In the genomic region with DNA sequence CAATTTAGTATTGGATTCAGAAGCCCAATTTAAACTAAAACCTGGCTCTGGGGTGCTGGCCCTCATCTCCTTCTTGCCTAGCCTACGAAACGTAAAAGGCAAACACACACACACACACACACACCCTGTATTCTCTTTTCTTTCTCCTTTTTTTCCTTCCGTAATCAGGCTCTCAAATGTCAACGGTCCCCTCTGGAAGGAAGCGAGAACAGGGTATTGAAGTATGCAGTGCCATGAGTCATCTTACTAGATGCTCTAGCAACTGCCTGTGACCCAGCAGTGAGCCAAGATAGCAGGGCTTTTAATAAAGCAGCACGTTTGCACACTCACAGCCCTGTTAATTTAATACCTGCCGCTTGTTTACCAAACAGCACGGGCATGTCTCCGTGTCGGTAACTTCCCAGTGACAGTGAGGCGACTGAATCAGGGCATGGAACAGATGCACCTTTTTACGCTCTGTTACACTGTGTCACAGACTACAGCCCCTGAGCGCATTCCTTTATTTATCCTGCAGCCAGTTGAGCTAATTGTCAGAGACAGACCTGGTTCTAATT, we compare ENCODE assay signal across 8 cellular contexts.
DNase-seq lines count a peak whose midpoint lies in the region; ATAC-seq and TF ChIP-seq lines count a peak whose summit lies in the region.

No MANE protein-coding gene starts in this region.

- no peak overlapping the region for H3K27ac ChIP-seq in lower lobe of right lung

- peak overlapping the region; percentile 47 to 75 (median 59) for H3K4me3 Mint-ChIP-seq in brain
- H3K4me3 Mint-ChIP-seq in activated CD4-positive, alpha-beta memory T cell treated with anti-CD3 and anti-CD28 coated beads for 36 hours, result no peak overlapping the region

- POLR2A ChIA-PET in activated CD4-positive, alpha-beta memory T cell treated with anti-CD3 and anti-CD28 coated beads for 36 hours (lab: Charles Lee), result no interaction called here

- CTCF ChIA-PET in activated CD4-positive, alpha-beta memory T cell treated with anti-CD3 and anti-CD28 coated beads for 36 hours (lab: Charles Lee), result no interaction called here

- no peaks in the 10 kb centered on the region for H3K36me3 Mint-ChIP-seq in brain
- no peaks in the 10 kb centered on the region for H3K36me3 Mint-ChIP-seq in activated CD4-positive, alpha-beta memory T cell treated with anti-CD3 and anti-CD28 coated beads for 36 hours

- peak; percentile 58 to 91 for ATAC-seq in lower lobe of right lung
- ATAC-seq in HG02870 (IDR thresholded peaks at IDR 0.05; ENCODE audit: unreplicated experiment), result no peak

- intact Hi-C loops in lower lobe of right lung (cut with DNase I), result no loop called here
- intact Hi-C loops in activated CD4-positive, alpha-beta memory T cell treated with anti-CD3 and anti-CD28 coated beads for 36 hours (cut with micrococcal nuclease), result no loop called here

- H3K27ac Mint-ChIP-seq in brain, result peak overlapping the region in 4 of 5 experiments; percentile 53 to 83 (median 76)
- no peak overlapping the region for H3K27ac Mint-ChIP-seq in activated CD4-positive, alpha-beta memory T cell treated with anti-CD3 and anti-CD28 coated beads for 36 hours

- no peaks in the 10 kb centered on the region for H3K27me3 ChIP-seq in lower lobe of right lung (ENCODE audit: low read depth)

- peaks cover 21% of the 10 kb centered on the region for H3K4me1 ChIP-seq in lower lobe of right lung

- no peaks in the 10 kb centered on the region for H3K36me3 ChIP-seq in lower lobe of right lung

- no peak overlapping the region for H3K4me3 ChIP-seq in lower lobe of right lung

- H3K9me3 Mint-ChIP-seq in brain, result no peaks in the 10 kb centered on the region
- peaks cover 6% of the 10 kb centered on the region for H3K9me3 Mint-ChIP-seq in activated CD4-positive, alpha-beta memory T cell treated with anti-CD3 and anti-CD28 coated beads for 36 hours

- H3K27me3 Mint-ChIP-seq in brain, result peaks cover 19% of the 10 kb centered on the region
- H3K27me3 Mint-ChIP-seq in activated CD4-positive, alpha-beta memory T cell treated with anti-CD3 and anti-CD28 coated beads for 36 hours, result no peaks in the 10 kb centered on the region

- peak; percentile 53 for DNase-seq in AG09319 (ENCODE audit: extremely low read depth, low read depth)
- DNase-seq in MV-4-11 (lab: John Stamatoyannopoulos, UW), result peak; percentile 80
- DNase-seq in lower lobe of right lung, result no peak
- DNase-seq in stimulated activated CD4-positive, alpha-beta T cell treated with anti-CD3 and anti-CD28 coated beads, Interleukin-2, amount 100 ng/mL, for 24 hours, result no peak
- no peak for DNase-seq in activated CD4-positive, alpha-beta memory T cell treated with anti-CD3 and anti-CD28 coated beads for 36 hours
- no peak for DNase-seq in T-helper 9 cell

- H3K9me3 ChIP-seq in lower lobe of right lung, result no peaks in the 10 kb centered on the region

- TF ChIP-seq CTCF in AG09319 (IDR thresholded peaks at IDR 0.05; ENCODE audit: low read depth, low read length) (no peak), brain (conservative IDR thresholded peaks at IDR 0.05) (no peak), lower lobe of right lung (IDR thresholded peaks at IDR 0.05) (no peak)

- H3K4me1 Mint-ChIP-seq in brain, result peaks cover 64% of the 10 kb centered on the region
- no peaks in the 10 kb centered on the region for H3K4me1 Mint-ChIP-seq in activated CD4-positive, alpha-beta memory T cell treated with anti-CD3 and anti-CD28 coated beads for 36 hours (ENCODE audit: low read depth)

Comparison
In these comparisons a context has a peak if more than half of its experiments do, and no peak if none do; other contexts are left out.
1. DNase-seq: peak in AG09319 (single experiment) and MV-4-11 (single experiment); none in lower lobe of right lung (single experiment), stimulated activated CD4-positive, alpha-beta T cell treated with anti-CD3 and anti-CD28 coated beads, Interleukin-2, amount 100 ng/mL, for 24 hours (0 of 2), activated CD4-positive, alpha-beta memory T cell treated with anti-CD3 and anti-CD28 coated beads for 36 hours (single experiment) and T-helper 9 cell (single experiment).